1 cellular context compared by ENCODE assay signal in genomic region chr22:20957118-20957690, GRCh38.
A peak's percentile ranks its signal among the peaks of the same experiment; 100 is the strongest.
TF ChIP-seq lines count a peak whose summit lies in the region.

No MANE protein-coding gene starts in this region.

TF ChIP-seq in HepG2, 621 proteins besides CTCF, POLR2A, EP300 and RAD21 (continued from another document and continues in another):
- no peak for TF ChIP-seq ZBTB14 (CRISPR knock-in tag; IDR thresholded peaks at IDR 0.05)
- no peak for TF ChIP-seq E2F2 (CRISPR knock-in tag; IDR thresholded peaks at IDR 0.05; ENCODE audit: borderline replicate concordance)
- TF ChIP-seq SMAD9 (CRISPR knock-in tag; IDR thresholded peaks at IDR 0.05), result 0 out of 2 replicates have a peak, but pooled peaks have one; percentile 17
- TF ChIP-seq ZNF143 (CRISPR knock-in tag; IDR thresholded peaks at IDR 0.05), result no peak; the same call in 1 of the 2 replicates
- no peak for TF ChIP-seq NR3C1 (CRISPR knock-in tag; IDR thresholded peaks at IDR 0.05)
- no peak; the same call in 1 of the 2 replicates for TF ChIP-seq TBX2 (CRISPR knock-in tag; IDR thresholded peaks at IDR 0.05; ENCODE audit: borderline replicate concordance)
- peak; percentile 75 for TF ChIP-seq TAF15 (IDR thresholded peaks at IDR 0.05; ENCODE audit: low read depth, low read length, poor library complexity, severe bottlenecking)
- TF ChIP-seq HNRNPH1 (optimal IDR thresholded peaks at IDR 0.05; ENCODE audit: low read depth, low read length), result no peak
- peak; percentile 72 for TF ChIP-seq SPEN (CRISPR knock-in tag; IDR thresholded peaks at IDR 0.05; ENCODE audit: low read depth)
- no peak for TF ChIP-seq ESRRA (CRISPR knock-in tag; IDR thresholded peaks at IDR 0.05; ENCODE audit: low read depth)
- no peak for TF ChIP-seq HOXA7 (CRISPR knock-in tag; IDR thresholded peaks at IDR 0.05)
- no peak for TF ChIP-seq SNAPC5 (CRISPR knock-in tag; IDR thresholded peaks at IDR 0.05; ENCODE audit: borderline replicate concordance)
- no peak for TF ChIP-seq SMARCE1 (IDR thresholded peaks at IDR 0.05; ENCODE audit: borderline replicate concordance)
- TF ChIP-seq SSRP1 (CRISPR knock-in tag; IDR thresholded peaks at IDR 0.05), result no peak
- TF ChIP-seq GMEB1 (CRISPR knock-in tag; IDR thresholded peaks at IDR 0.05; ENCODE audit: borderline replicate concordance), result no peak
- no peak for TF ChIP-seq ZFP37 (CRISPR knock-in tag; IDR thresholded peaks at IDR 0.05; ENCODE audit: borderline replicate concordance)
- TF ChIP-seq REST (IDR thresholded peaks at IDR 0.05; ENCODE audit: borderline replicate concordance in 1 of 2, low read depth in 1 of 2, low read length in 2 of 2), result no peak
- TF ChIP-seq ZNF576 (CRISPR knock-in tag; IDR thresholded peaks at IDR 0.05), result no peak
- TF ChIP-seq FOXO4 (CRISPR knock-in tag; conservative IDR thresholded peaks at IDR 0.05), result no peak
- TF ChIP-seq USF2 (IDR thresholded peaks at IDR 0.05; ENCODE audit: low read depth, low read length), result no peak
- TF ChIP-seq USF2 (CRISPR knock-in tag; IDR thresholded peaks at IDR 0.05; ENCODE audit: borderline replicate concordance), result no peak
- TF ChIP-seq PAF1 (CRISPR knock-in tag; IDR thresholded peaks at IDR 0.05), result no peak
- TF ChIP-seq TMF1 (CRISPR knock-in tag; IDR thresholded peaks at IDR 0.05; ENCODE audit: low read depth), result no peak
- TF ChIP-seq ZNF451 (CRISPR knock-in tag; IDR thresholded peaks at IDR 0.05), result no peak
- no peak for TF ChIP-seq NCOA5 (CRISPR knock-in tag; IDR thresholded peaks at IDR 0.05)
- TF ChIP-seq PHF5A (CRISPR knock-in tag; IDR thresholded peaks at IDR 0.05; ENCODE audit: low read depth, unreplicated experiment), result peak; percentile 27
- TF ChIP-seq ZBTB37 (CRISPR knock-in tag; IDR thresholded peaks at IDR 0.05), result no peak
- TF ChIP-seq RFX1 (IDR thresholded peaks at IDR 0.05), result no peak
- peak; percentile 65; the same call in 1 of the 2 replicates for TF ChIP-seq ZFY (CRISPR knock-in tag; IDR thresholded peaks at IDR 0.05)
- no peak for TF ChIP-seq HIVEP1 (CRISPR knock-in tag; IDR thresholded peaks at IDR 0.05)
- TF ChIP-seq TCF7 (IDR thresholded peaks at IDR 0.05; ENCODE audit: low read depth), result no peak
- no peak; the same call in 1 of the 2 replicates for TF ChIP-seq ZNF614 (CRISPR knock-in tag; IDR thresholded peaks at IDR 0.05; ENCODE audit: borderline replicate concordance)
- TF ChIP-seq HMGA1 (CRISPR knock-in tag; conservative IDR thresholded peaks at IDR 0.05), result no peak
- no peak for TF ChIP-seq ZMYM4 (CRISPR knock-in tag; IDR thresholded peaks at IDR 0.05)
- TF ChIP-seq BHLHE40 (IDR thresholded peaks at IDR 0.05; ENCODE audit: low read length), result no peak
- TF ChIP-seq KLF6 (CRISPR knock-in tag; IDR thresholded peaks at IDR 0.05), result no peak
- TF ChIP-seq MBD4 (IDR thresholded peaks at IDR 0.05; ENCODE audit: borderline replicate concordance, low read length), result no peak
- no peak for TF ChIP-seq ZBTB7A (CRISPR knock-in tag; IDR thresholded peaks at IDR 0.05)
- peak; percentile 64; the same call in 1 of the 2 replicates for TF ChIP-seq ZNF333 (CRISPR knock-in tag; IDR thresholded peaks at IDR 0.05; ENCODE audit: borderline replicate concordance)
- TF ChIP-seq HNRNPLL (IDR thresholded peaks at IDR 0.05; ENCODE audit: low read depth, low read length, poor library complexity, severe bottlenecking), result peak; percentile 63
- no peak for TF ChIP-seq AGO2 (optimal IDR thresholded peaks at IDR 0.05; ENCODE audit: low read depth, low read length)
- no peak for TF ChIP-seq RARA (CRISPR knock-in tag; IDR thresholded peaks at IDR 0.05)
- TF ChIP-seq ZNF720 (CRISPR knock-in tag; IDR thresholded peaks at IDR 0.05), result no peak
- no peak for TF ChIP-seq FOXK1 (CRISPR knock-in tag; IDR thresholded peaks at IDR 0.05; ENCODE audit: borderline replicate concordance, low read depth)
- TF ChIP-seq THRA (CRISPR knock-in tag; IDR thresholded peaks at IDR 0.05; ENCODE audit: borderline replicate concordance), result no peak
- no peak for TF ChIP-seq ZNF441 (CRISPR knock-in tag; IDR thresholded peaks at IDR 0.05; ENCODE audit: borderline replicate concordance)
- peak; percentile 47 for TF ChIP-seq ZFP91 (CRISPR knock-in tag; IDR thresholded peaks at IDR 0.05; ENCODE audit: borderline replicate concordance)
- no peak for TF ChIP-seq ZNF619 (CRISPR knock-in tag; IDR thresholded peaks at IDR 0.05)
- TF ChIP-seq ZSCAN22 (CRISPR knock-in tag; IDR thresholded peaks at IDR 0.05), result no peak
- no peak for TF ChIP-seq JUNB (CRISPR knock-in tag; IDR thresholded peaks at IDR 0.05; ENCODE audit: borderline replicate concordance)
- TF ChIP-seq PLSCR1 (CRISPR knock-in tag; IDR thresholded peaks at IDR 0.05; ENCODE audit: borderline replicate concordance), result no peak
- TF ChIP-seq ZNF350 (CRISPR knock-in tag; IDR thresholded peaks at IDR 0.05; ENCODE audit: borderline replicate concordance, low read depth), result no peak
